1 cellular context compared by ENCODE assay signal in genomic region chr17:40097931-40098845, GRCh38.
TF ChIP-seq lines count a peak whose summit lies in the region.

No MANE protein-coding gene starts in this region.

TF ChIP-seq in K562, 482 proteins besides CTCF, POLR2A, EP300 and RAD21 (continued from another document and continues in another):
- TF ChIP-seq, protein P1, sequence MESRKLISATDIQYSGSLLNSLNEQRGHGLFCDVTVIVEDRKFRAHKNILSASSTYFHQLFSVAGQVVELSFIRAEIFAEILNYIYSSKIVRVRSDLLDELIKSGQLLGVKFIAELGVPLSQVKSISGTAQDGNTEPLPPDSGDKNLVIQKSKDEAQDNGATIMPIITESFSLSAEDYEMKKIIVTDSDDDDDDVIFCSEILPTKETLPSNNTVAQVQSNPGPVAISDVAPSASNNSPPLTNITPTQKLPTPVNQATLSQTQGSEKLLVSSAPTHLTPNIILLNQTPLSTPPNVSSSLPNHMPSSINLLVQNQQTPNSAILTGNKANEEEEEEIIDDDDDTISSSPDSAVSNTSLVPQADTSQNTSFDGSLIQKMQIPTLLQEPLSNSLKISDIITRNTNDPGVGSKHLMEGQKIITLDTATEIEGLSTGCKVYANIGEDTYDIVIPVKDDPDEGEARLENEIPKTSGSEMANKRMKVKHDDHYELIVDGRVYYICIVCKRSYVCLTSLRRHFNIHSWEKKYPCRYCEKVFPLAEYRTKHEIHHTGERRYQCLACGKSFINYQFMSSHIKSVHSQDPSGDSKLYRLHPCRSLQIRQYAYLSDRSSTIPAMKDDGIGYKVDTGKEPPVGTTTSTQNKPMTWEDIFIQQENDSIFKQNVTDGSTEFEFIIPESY (CRISPR knock-in tag; IDR thresholded peaks at IDR 0.05): no peak
- no peak for TF ChIP-seq PURB (CRISPR knock-in tag; IDR thresholded peaks at IDR 0.05; ENCODE audit: low read depth)
- TF ChIP-seq ZBTB8A (IDR thresholded peaks at IDR 0.05; ENCODE audit: partially characterized antibody): no peak
- TF ChIP-seq MYBL2 (IDR thresholded peaks at IDR 0.05; ENCODE audit: low read depth): no peak
- TF ChIP-seq MYBL2 (CRISPR knock-in tag; IDR thresholded peaks at IDR 0.05; ENCODE audit: borderline replicate concordance): no peak
- TF ChIP-seq, protein P2, sequence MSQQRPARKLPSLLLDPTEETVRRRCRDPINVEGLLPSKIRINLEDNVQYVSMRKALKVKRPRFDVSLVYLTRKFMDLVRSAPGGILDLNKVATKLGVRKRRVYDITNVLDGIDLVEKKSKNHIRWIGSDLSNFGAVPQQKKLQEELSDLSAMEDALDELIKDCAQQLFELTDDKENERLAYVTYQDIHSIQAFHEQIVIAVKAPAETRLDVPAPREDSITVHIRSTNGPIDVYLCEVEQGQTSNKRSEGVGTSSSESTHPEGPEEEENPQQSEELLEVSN (IDR thresholded peaks at IDR 0.05; ENCODE audit: borderline replicate concordance in 1 of 2, extremely low read depth in 1 of 2, insufficient read depth in 1 of 2, insufficient read length in 1 of 2, low read depth in 1 of 2, low read length in 1 of 2, poor library complexity in 1 of 2, severe bottlenecking in 1 of 2): peak; percentile 46 to 54
- TF ChIP-seq RFX7 (CRISPR knock-in tag; IDR thresholded peaks at IDR 0.05): no peak
- TF ChIP-seq ZNF408 (CRISPR knock-in tag; IDR thresholded peaks at IDR 0.05; ENCODE audit: low read depth): no peak
- TF ChIP-seq, protein P3, sequence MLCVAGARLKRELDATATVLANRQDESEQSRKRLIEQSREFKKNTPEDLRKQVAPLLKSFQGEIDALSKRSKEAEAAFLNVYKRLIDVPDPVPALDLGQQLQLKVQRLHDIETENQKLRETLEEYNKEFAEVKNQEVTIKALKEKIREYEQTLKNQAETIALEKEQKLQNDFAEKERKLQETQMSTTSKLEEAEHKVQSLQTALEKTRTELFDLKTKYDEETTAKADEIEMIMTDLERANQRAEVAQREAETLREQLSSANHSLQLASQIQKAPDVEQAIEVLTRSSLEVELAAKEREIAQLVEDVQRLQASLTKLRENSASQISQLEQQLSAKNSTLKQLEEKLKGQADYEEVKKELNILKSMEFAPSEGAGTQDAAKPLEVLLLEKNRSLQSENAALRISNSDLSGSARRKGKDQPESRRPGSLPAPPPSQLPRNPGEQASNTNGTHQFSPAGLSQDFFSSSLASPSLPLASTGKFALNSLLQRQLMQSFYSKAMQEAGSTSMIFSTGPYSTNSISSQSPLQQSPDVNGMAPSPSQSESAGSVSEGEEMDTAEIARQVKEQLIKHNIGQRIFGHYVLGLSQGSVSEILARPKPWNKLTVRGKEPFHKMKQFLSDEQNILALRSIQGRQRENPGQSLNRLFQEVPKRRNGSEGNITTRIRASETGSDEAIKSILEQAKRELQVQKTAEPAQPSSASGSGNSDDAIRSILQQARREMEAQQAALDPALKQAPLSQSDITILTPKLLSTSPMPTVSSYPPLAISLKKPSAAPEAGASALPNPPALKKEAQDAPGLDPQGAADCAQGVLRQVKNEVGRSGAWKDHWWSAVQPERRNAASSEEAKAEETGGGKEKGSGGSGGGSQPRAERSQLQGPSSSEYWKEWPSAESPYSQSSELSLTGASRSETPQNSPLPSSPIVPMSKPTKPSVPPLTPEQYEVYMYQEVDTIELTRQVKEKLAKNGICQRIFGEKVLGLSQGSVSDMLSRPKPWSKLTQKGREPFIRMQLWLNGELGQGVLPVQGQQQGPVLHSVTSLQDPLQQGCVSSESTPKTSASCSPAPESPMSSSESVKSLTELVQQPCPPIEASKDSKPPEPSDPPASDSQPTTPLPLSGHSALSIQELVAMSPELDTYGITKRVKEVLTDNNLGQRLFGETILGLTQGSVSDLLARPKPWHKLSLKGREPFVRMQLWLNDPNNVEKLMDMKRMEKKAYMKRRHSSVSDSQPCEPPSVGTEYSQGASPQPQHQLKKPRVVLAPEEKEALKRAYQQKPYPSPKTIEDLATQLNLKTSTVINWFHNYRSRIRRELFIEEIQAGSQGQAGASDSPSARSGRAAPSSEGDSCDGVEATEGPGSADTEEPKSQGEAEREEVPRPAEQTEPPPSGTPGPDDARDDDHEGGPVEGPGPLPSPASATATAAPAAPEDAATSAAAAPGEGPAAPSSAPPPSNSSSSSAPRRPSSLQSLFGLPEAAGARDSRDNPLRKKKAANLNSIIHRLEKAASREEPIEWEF (CRISPR knock-in tag; IDR thresholded peaks at IDR 0.05): peak; percentile 79; the same call in 1 of the 2 replicates
- TF ChIP-seq TCF7 (IDR thresholded peaks at IDR 0.05; ENCODE audit: borderline replicate concordance): no peak
- TF ChIP-seq, protein P4, sequence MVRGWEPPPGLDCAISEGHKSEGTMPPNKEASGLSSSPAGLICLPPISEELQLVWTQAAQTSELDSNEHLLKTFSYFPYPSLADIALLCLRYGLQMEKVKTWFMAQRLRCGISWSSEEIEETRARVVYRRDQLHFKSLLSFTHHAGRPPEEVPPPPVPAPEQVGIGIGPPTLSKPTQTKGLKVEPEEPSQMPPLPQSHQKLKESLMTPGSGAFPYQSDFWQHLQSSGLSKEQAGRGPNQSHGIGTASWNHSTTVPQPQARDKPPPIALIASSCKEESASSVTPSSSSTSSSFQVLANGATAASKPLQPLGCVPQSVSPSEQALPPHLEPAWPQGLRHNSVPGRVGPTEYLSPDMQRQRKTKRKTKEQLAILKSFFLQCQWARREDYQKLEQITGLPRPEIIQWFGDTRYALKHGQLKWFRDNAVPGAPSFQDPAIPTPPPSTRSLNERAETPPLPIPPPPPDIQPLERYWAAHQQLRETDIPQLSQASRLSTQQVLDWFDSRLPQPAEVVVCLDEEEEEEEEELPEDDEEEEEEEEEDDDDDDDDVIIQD (CRISPR knock-in tag; IDR thresholded peaks at IDR 0.05): no peak
- TF ChIP-seq NFXL1 (CRISPR knock-in tag; IDR thresholded peaks at IDR 0.05): no peak
- TF ChIP-seq ZNF589 (CRISPR knock-in tag; IDR thresholded peaks at IDR 0.05; ENCODE audit: low read depth): peak; percentile 91
- no peak for TF ChIP-seq ZNF57 (CRISPR knock-in tag; IDR thresholded peaks at IDR 0.05)
- no peak for TF ChIP-seq ZNF280B (CRISPR knock-in tag; IDR thresholded peaks at IDR 0.05)
- no peak for TF ChIP-seq RNF2 (IDR thresholded peaks at IDR 0.05)
- no peak for TF ChIP-seq CHCHD3 (CRISPR knock-in tag; IDR thresholded peaks at IDR 0.05)
- TF ChIP-seq RBM15 (IDR thresholded peaks at IDR 0.05; ENCODE audit: insufficient read depth, low read length): no peak
- TF ChIP-seq TCF15 (CRISPR knock-in tag; IDR thresholded peaks at IDR 0.05): no peak
- no peak for TF ChIP-seq TCF3 (CRISPR knock-in tag; IDR thresholded peaks at IDR 0.05)
- TF ChIP-seq, protein P5, sequence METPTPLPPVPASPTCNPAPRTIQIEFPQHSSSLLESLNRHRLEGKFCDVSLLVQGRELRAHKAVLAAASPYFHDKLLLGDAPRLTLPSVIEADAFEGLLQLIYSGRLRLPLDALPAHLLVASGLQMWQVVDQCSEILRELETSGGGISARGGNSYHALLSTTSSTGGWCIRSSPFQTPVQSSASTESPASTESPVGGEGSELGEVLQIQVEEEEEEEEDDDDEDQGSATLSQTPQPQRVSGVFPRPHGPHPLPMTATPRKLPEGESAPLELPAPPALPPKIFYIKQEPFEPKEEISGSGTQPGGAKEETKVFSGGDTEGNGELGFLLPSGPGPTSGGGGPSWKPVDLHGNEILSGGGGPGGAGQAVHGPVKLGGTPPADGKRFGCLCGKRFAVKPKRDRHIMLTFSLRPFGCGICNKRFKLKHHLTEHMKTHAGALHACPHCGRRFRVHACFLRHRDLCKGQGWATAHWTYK (CRISPR knock-in tag; IDR thresholded peaks at IDR 0.05): peak; percentile 46; the same call in 1 of the 2 replicates
- TF ChIP-seq HDAC1 (IDR thresholded peaks at IDR 0.05): no peak; a peak in 1 of 4 replicates
- no peak for TF ChIP-seq CLOCK (CRISPR knock-in tag; IDR thresholded peaks at IDR 0.05; ENCODE audit: borderline replicate concordance)
- no peak for TF ChIP-seq COPS2 (conservative IDR thresholded peaks at IDR 0.05)
- no peak for TF ChIP-seq XRCC3 (IDR thresholded peaks at IDR 0.05)
- TF ChIP-seq ETV6 (IDR thresholded peaks at IDR 0.05; ENCODE audit: borderline replicate concordance in 1 of 2, low read depth in 2 of 2, low read length in 1 of 2): no peak
- TF ChIP-seq ETV6 (CRISPR knock-in tag; IDR thresholded peaks at IDR 0.05; ENCODE audit: borderline replicate concordance): no peak
- no peak for TF ChIP-seq MCM7 (IDR thresholded peaks at IDR 0.05)
- TF ChIP-seq GTF2B (IDR thresholded peaks at IDR 0.05; ENCODE audit: extremely low read depth, insufficient read length): no peak
- no peak for TF ChIP-seq ESRRB (CRISPR knock-in tag; IDR thresholded peaks at IDR 0.05; ENCODE audit: borderline replicate concordance)
- no peak for TF ChIP-seq ZNF76 (CRISPR knock-in tag; IDR thresholded peaks at IDR 0.05; ENCODE audit: borderline replicate concordance)
- TF ChIP-seq ZNF79 (CRISPR knock-in tag; IDR thresholded peaks at IDR 0.05; ENCODE audit: low read depth): no peak
- peak; percentile 51; the same call in 1 of the 2 replicates for TF ChIP-seq CREB3 (tag; conservative IDR thresholded peaks at IDR 0.05; ENCODE audit: low read depth)
- TF ChIP-seq E4F1 (CRISPR knock-in tag; IDR thresholded peaks at IDR 0.05; ENCODE audit: borderline replicate concordance): no peak
- no peak; the same call in 1 of the 2 replicates for TF ChIP-seq BCOR (IDR thresholded peaks at IDR 0.05)
- TF ChIP-seq HSF4 (CRISPR knock-in tag; IDR thresholded peaks at IDR 0.05; ENCODE audit: borderline replicate concordance): no peak
- TF ChIP-seq ZFP36 (IDR thresholded peaks at IDR 0.05; ENCODE audit: low read depth, low read length, partially characterized antibody): no peak
- TF ChIP-seq ZKSCAN8 (CRISPR knock-in tag; IDR thresholded peaks at IDR 0.05): no peak
- TF ChIP-seq ZSCAN32 (CRISPR knock-in tag; IDR thresholded peaks at IDR 0.05): no peak
- no peak for TF ChIP-seq NBN (IDR thresholded peaks at IDR 0.05; ENCODE audit: low read depth)
